Comparison of ENCODE assay signal across 1 cellular context in genomic region chr12:57000393-57000792, GRCh38.
TF ChIP-seq lines count a peak whose summit lies in the region.

No MANE protein-coding gene starts in this region.

TF ChIP-seq in IMR-90, 13 proteins besides CTCF, POLR2A, EP300 and RAD21:
- TF ChIP-seq RFX5 (IDR thresholded peaks at IDR 0.05; ENCODE audit: low read depth, low read length) (no peak), MAFK (IDR thresholded peaks at IDR 0.05; ENCODE audit: low read depth, low read length) (no peak), RCOR1 (IDR thresholded peaks at IDR 0.05; ENCODE audit: insufficient replicate concordance, low read length) (no peak), MAZ (IDR thresholded peaks at IDR 0.05; ENCODE audit: borderline replicate concordance, low read depth, low read length) (no peak), MXI1 (IDR thresholded peaks at IDR 0.05; ENCODE audit: borderline replicate concordance, low read depth, low read length) (no peak), USF2 (IDR thresholded peaks at IDR 0.05; ENCODE audit: low read depth, low read length) (no peak), FOS (IDR thresholded peaks at IDR 0.05; ENCODE audit: low read depth, low read length) (no peak), SMC3 (IDR thresholded peaks at IDR 0.05; ENCODE audit: low read depth, low read length) (no peak), NFE2L2 (IDR thresholded peaks at IDR 0.05; ENCODE audit: low read depth, low read length) (no peak), CHD1 (IDR thresholded peaks at IDR 0.05; ENCODE audit: low read depth, low read length) (no peak), CEBPB (IDR thresholded peaks at IDR 0.05; ENCODE audit: low read depth, low read length) (no peak), BHLHE40 (IDR thresholded peaks at IDR 0.05; ENCODE audit: low read depth, low read length) (no peak)
- TF ChIP-seq, protein P1, sequence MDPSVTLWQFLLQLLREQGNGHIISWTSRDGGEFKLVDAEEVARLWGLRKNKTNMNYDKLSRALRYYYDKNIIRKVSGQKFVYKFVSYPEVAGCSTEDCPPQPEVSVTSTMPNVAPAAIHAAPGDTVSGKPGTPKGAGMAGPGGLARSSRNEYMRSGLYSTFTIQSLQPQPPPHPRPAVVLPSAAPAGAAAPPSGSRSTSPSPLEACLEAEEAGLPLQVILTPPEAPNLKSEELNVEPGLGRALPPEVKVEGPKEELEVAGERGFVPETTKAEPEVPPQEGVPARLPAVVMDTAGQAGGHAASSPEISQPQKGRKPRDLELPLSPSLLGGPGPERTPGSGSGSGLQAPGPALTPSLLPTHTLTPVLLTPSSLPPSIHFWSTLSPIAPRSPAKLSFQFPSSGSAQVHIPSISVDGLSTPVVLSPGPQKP (IDR thresholded peaks at IDR 0.05; ENCODE audit: borderline replicate concordance, low read depth, low read length) = no peak
